8 cellular contexts compared by ENCODE assay signal in the genomic region with DNA sequence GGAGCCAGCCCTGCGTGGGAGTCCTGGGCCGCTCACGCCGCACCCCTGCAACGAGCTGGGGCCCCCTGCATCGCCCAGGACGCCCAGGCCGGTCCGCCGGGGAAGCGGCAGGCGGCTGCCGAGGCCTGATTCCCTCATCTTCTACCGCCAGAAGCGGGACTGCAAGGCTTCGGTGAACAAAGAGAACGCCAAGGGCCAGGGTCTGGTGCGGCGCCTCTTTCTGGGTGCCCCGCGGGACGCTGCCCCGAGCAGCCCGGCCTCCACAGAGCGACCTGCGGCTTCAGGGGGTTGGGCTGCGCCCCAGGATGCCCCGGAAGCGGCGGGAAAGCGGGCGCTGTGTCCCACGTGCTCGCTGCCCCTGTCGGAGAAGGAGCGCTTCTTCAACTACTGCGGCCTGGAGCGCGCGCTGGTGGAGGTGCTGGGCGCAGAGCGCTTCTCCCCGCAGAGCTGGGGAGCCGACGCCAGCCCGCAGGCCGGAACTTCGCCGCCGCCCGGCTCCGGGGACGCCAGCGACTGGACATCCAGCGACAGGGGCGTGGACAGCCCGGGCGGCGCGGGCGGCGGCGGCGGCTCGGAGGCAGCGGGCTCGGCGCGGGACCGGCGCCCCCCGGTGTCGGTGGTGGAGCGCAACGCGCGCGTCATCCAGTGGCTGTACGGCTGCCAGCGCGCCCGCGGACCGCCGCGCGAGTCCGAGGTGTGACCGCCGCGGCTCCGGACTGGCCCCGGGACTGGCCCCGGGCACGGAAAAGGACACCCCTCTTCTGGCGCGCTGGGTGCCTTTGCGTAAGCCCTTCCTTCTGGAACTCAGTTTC. TPM values are rescaled to one million over a fixed set of nuclear protein-coding genes. Genes with fewer than 3 reads are reported as not detected.
A peak's percentile ranks its signal among the peaks of the same experiment; 100 is the strongest.
DNase-seq lines count a peak whose midpoint lies in the region; ATAC-seq and TF ChIP-seq lines count a peak whose summit lies in the region.

No MANE protein-coding gene starts in this region.

- H3K27ac Mint-ChIP-seq in activated naive CD4-positive, alpha-beta T cell treated with anti-CD3 and anti-CD28 coated beads, Interleukin-2, amount 10 ng/mL, durations not matched to agents 7 days and 5 days, result no peak overlapping the region

- peak; percentile 1 for TF ChIP-seq CTCF in GM13976 (IDR thresholded peaks at IDR 0.05; ENCODE audit: borderline replicate concordance, control extremely low read depth, extremely low read depth, insufficient read depth, missing control alignments)
- no peak for TF ChIP-seq CTCF in neutrophil (IDR thresholded peaks at IDR 0.05)
- peak in 2 of 4 experiments; percentile 22 to 32 for TF ChIP-seq CTCF in uterus (IDR thresholded peaks at IDR 0.05)

- H3K4me3 Mint-ChIP-seq in activated naive CD4-positive, alpha-beta T cell treated with anti-CD3 and anti-CD28 coated beads, Interleukin-2, amount 10 ng/mL, durations not matched to agents 7 days and 5 days, result peak overlapping the region; percentile 52

- H3K4me3 ChIP-seq in neutrophil (ENCODE audit: low read depth in 1 of 2, low read length in 1 of 2) (peak overlapping the region; percentile 33 to 56), uterus (peak overlapping the region; percentile 34 to 40)

- TF ChIP-seq POLR2A in uterus (IDR thresholded peaks at IDR 0.05), result no peak

- H3K9me3 ChIP-seq in neutrophil, result no peaks in the 10 kb centered on the region
- no peaks in the 10 kb centered on the region for H3K9me3 ChIP-seq in uterus

- H3K36me3 ChIP-seq in neutrophil, result no peaks in the 10 kb centered on the region
- H3K36me3 ChIP-seq in uterus, result no peaks in the 10 kb centered on the region

- H3K27ac ChIP-seq in neutrophil (no peak overlapping the region), uterus (peak overlapping the region; percentile 33 to 51)

- peak; percentile 71 for DNase-seq in GM13976 (ENCODE audit: low spot score)
- DNase-seq in NCI-H510A (lab: John Stamatoyannopoulos, UW), result peak; percentile 31
- peak; percentile 69 for DNase-seq in activated naive CD4-positive, alpha-beta T cell treated with anti-CD3 and anti-CD28 coated beads, Interleukin-2, amount 10 ng/mL, durations not matched to agents 7 days and 5 days
- peak; percentile 42 for DNase-seq in glomerular visceral epithelial cell (ENCODE audit: extremely low spot score)
- DNase-seq in uterus, result peak in 1 of 2 donors; percentile 47
- DNase-seq in NCI-H187 (lab: John Stamatoyannopoulos, UW), result no peak

- in situ Hi-C loops in GM13976 (cut with MboI; ENCODE audit: low sequenced_read_pairs, unreplicated experiment), result no loop called here

- no peaks in the 10 kb centered on the region for H3K36me3 Mint-ChIP-seq in activated naive CD4-positive, alpha-beta T cell treated with anti-CD3 and anti-CD28 coated beads, Interleukin-2, amount 10 ng/mL, durations not matched to agents 7 days and 5 days

- ATAC-seq in GM21717 (IDR thresholded peaks at IDR 0.05; ENCODE audit: unreplicated experiment), result no peak

- H3K4me1 Mint-ChIP-seq in activated naive CD4-positive, alpha-beta T cell treated with anti-CD3 and anti-CD28 coated beads, Interleukin-2, amount 10 ng/mL, durations not matched to agents 7 days and 5 days, result peaks cover 32% of the 10 kb centered on the region

- H3K27me3 ChIP-seq in neutrophil (peaks cover 99% of the 10 kb centered on the region), uterus (no peaks in the 10 kb centered on the region)

- peaks cover 11 to 25% of the 10 kb centered on the region in 2 experiments for H3K4me1 ChIP-seq in neutrophil (ENCODE audit: control insufficient read depth in 1 of 2, insufficient read depth in 1 of 2, low read depth in 1 of 2, low read length in 1 of 2)
- H3K4me1 ChIP-seq in uterus, result peaks cover 0 to 7% of the 10 kb centered on the region in 2 donors

- intact Hi-C loops in uterus (cut with DNase I; ENCODE audit: low total_unique reads), result loop anchor here (5.0 kb wide), 1 partner anchor 124 kb away; no protein-coding TSS in a partner anchor

- CTCF ChIA-PET in activated naive CD4-positive, alpha-beta T cell treated with anti-CD3 and anti-CD28 coated beads, Interleukin-2, amount 10 ng/mL, durations not matched to agents 7 days and 5 days (lab: Charles Lee), result interaction anchor here (0.9 to 2.6 kb wide), 4 partner anchors 11 to 125 kb away, joined by 3 to 10 read pairs (median 4); no protein-coding TSS in a partner anchor

- H3K27me3 Mint-ChIP-seq in activated naive CD4-positive, alpha-beta T cell treated with anti-CD3 and anti-CD28 coated beads, Interleukin-2, amount 10 ng/mL, durations not matched to agents 7 days and 5 days, result peaks cover 92% of the 10 kb centered on the region

- H3K9me3 Mint-ChIP-seq in activated naive CD4-positive, alpha-beta T cell treated with anti-CD3 and anti-CD28 coated beads, Interleukin-2, amount 10 ng/mL, durations not matched to agents 7 days and 5 days, result no peaks in the 10 kb centered on the region

RNA-seq across cellular contexts. Expression of a gene that starts 2.7 kb away (rescaled TPM):
- total RNA-seq in uterus, result 10 to 100 TPM in 2 of 4 donors, 1 to 10 TPM in 2; 3.2 to 21.0 (median 14.0) TPM

RNA-seq across cellular contexts. Expression of a gene that starts 7.1 kb away (rescaled TPM):
- total RNA-seq in uterus, result not detected

RNA-seq across cellular contexts. Expression of a gene that starts 8.1 kb away (rescaled TPM):
- total RNA-seq in uterus, result 10 to 100 TPM in 3 of 4 donors, 1 to 10 TPM in 1; 7.9 to 27.1 (median 16.3) TPM

RNA-seq across cellular contexts. Expression of a gene that starts 10.0 kb away (rescaled TPM):
- not detected for total RNA-seq in uterus

RNA-seq across cellular contexts. Expression of a gene that starts 15.7 kb away (rescaled TPM):
- 10 to 100 TPM in 2 of 4 donors, 1 to 10 TPM in 1, under 1 TPM in 1; 0.29 to 13.3 (median 7.2) TPM for total RNA-seq in uterus

Comparison
In these comparisons a context has a peak if more than half of its experiments do, and no peak if none do; other contexts are left out.
1. DNase-seq: peak in GM13976 (single experiment), NCI-H510A (single experiment), activated naive CD4-positive, alpha-beta T cell treated with anti-CD3 and anti-CD28 coated beads, Interleukin-2, amount 10 ng/mL, durations not matched to agents 7 days and 5 days (single experiment) and glomerular visceral epithelial cell (single experiment); none in NCI-H187 (0 of 2).